In the genomic region with DNA sequence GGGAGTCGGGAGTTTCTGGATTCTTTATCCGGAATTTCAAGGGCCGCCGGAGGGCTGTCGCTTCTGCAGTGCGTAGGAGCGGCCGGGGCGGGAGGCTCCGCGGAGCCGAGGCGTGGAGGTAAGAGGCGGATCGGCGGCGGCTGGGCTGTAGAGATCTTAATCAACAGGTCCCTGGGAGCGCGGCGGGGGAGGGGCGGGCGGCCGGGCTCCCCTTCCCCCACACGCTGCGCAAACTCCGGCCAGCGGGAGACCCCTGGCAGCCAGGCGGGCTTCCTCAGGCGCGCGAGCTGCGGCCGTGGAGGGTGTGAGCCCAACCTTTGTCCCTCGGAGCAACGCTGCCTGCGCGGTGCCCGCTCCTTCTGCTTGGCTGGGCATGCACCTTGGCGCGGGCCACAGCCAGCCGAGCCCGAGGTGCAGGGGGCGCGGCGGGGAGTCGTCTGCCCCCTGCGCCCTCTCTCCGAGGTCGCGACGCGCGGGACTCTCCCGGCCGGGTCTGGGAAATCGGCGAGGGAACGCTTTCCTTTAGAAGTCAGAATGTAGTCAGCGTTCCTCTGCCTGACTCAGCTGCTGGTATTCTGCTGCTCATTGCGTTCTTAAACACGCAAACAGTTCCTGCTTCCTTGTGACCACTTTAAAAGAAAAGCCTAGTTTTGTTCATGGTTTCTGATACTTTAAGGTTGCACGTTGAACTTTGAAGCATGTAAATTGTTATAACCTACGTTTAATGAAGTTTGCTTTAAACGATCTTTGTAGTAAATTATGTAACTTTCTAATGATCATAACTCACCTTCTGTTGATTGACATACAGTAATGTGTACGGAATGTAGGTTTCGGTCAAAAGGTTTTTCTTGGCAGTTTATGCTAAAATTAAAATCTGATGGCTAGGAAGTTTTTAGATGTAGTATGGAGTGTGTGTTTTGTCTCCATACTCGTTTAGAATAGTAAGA, we compare ENCODE assay signal across 8 cellular contexts. TPM values are rescaled to one million over a fixed set of nuclear protein-coding genes. Genes with fewer than 3 reads are reported as not detected.
A peak's percentile ranks its signal among the peaks of the same experiment; 100 is the strongest.
DNase-seq lines count a peak whose midpoint lies in the region; ATAC-seq and TF ChIP-seq lines count a peak whose summit lies in the region.

PALS1 (plus strand) TSS at position 20 of the 947 bp plus-strand sequence. CDS start 37,736 bp downstream, outside the sequence.

- intact Hi-C loops in uterus (cut with DNase I; ENCODE audit: low total_unique reads) = no loop called here

- H3K4me3 ChIP-seq in AG04450 (ENCODE audit: low read depth, low read length) (peak within 1 kb of the TSS; percentile 88), neuron (ENCODE audit: low read length) (peak within 1 kb of the TSS; percentile 86), uterus (peak within 1 kb of the TSS; percentile 56 to 62)

- H3K27me3 ChIP-seq in AG04450 (ENCODE audit: control insufficient read depth, insufficient read depth, low read length) = no peaks in the 10 kb centered on the region
- H3K27me3 ChIP-seq in neuron (ENCODE audit: insufficient read depth, low read length) = no peaks in the 10 kb centered on the region
- H3K27me3 ChIP-seq in uterus = no peaks in the 10 kb centered on the region

- no peak for TF ChIP-seq CTCF in AG04450 (IDR thresholded peaks at IDR 0.05; ENCODE audit: low read depth, low read length)
- peak in 1 of 4 experiments; percentile 5 for TF ChIP-seq CTCF in uterus (IDR thresholded peaks at IDR 0.05)

- peak; percentile 46 for ATAC-seq in GM18498 (IDR thresholded peaks at IDR 0.05; ENCODE audit: unreplicated experiment)
- ATAC-seq in HG02852 (IDR thresholded peaks at IDR 0.05; ENCODE audit: unreplicated experiment) = peak; percentile 42

- DNase-seq in AG04450 (ENCODE audit: low read depth, low spot score) = peak; percentile 55
- DNase-seq in NCI-H1694 treated with DMSO at 0.1 percent for 48 hours (lab: John Stamatoyannopoulos, UW) = peak; percentile 68
- peak; percentile 62 for DNase-seq in activated naive CD4-positive, alpha-beta T cell treated with anti-CD3 and anti-CD28 coated beads, Interleukin-2, amount 50 U/mL, for 16 hours
- no peak for DNase-seq in glomerular endothelial cell (ENCODE audit: extremely low read depth, low read depth, low spot score)
- peak in 1 of 2 donors; percentile 43 for DNase-seq in uterus

- H3K36me3 ChIP-seq in neuron (ENCODE audit: insufficient read depth, low read length) = no peaks in the 10 kb centered on the region
- no peaks in the 10 kb centered on the region for H3K36me3 ChIP-seq in uterus

- peak within 1 kb of the TSS; percentile 98 for H2AFZ ChIP-seq in neuron (ENCODE audit: low read depth, low read length)

- H3K4me1 ChIP-seq in neuron (ENCODE audit: insufficient read depth, low read length) (peaks cover 12% of the 10 kb centered on the region), uterus (peaks cover 0 to 6% of the 10 kb centered on the region in 2 donors)

- POLR2A ChIA-PET in AG04450 (lab: Yijun Ruan, JAX) = interaction anchor here (0.5 to 1.9 kb wide), 7 partner anchors 13 to 98 kb away, joined by 3 to 7 read pairs (median 6); no protein-coding TSS in a partner anchor

- H3K9me3 ChIP-seq in AG04450 (ENCODE audit: control insufficient read depth, insufficient read depth, low read length) = no peaks in the 10 kb centered on the region; the same call in 1 of the 2 replicates
- peaks cover 7% of the 10 kb centered on the region for H3K9me3 ChIP-seq in neuron (ENCODE audit: low read length)
- no peaks in the 10 kb centered on the region for H3K9me3 ChIP-seq in uterus

- TF ChIP-seq POLR2A in uterus (IDR thresholded peaks at IDR 0.05) = peak in 1 of 2 donors; percentile 34

- H3K27ac ChIP-seq in AG04450 (ENCODE audit: low read depth, low read length) (peak within 1 kb of the TSS; percentile 96), uterus (peak within 1 kb of the TSS; percentile 88 to 97)

- CTCF ChIA-PET in AG04450 (lab: Charles Lee) = interaction anchor here (0.6 to 1.3 kb wide), 3 partner anchors 9 to 118 kb away, joined by 3 to 5 read pairs (median 4); partner anchors contain the start of gene ATP6V1D

RNA-seq across cellular contexts. Expression of gene PALS1, which starts in this region (rescaled TPM):
- polyA plus RNA-seq in AG04450 (2011; rRNA removed) = 21.7 and 31.1 TPM in 2 replicates
- polyA minus RNA-seq in AG04450 (2011; rRNA and poly(A)+ RNA removed) = 23.3 and 37.8 TPM in 2 replicates
- total RNA-seq in glomerular endothelial cell (17.4 and 21.0 TPM in 2 replicates), uterus (10 to 100 TPM; 12.1 to 46.6 (median 21.6) TPM)
